22 cellular contexts compared by ENCODE assay signal in genomic region chr18:910247-910646, GRCh38. TPM values are rescaled to one million over a fixed set of nuclear protein-coding genes. Genes with fewer than 3 reads are reported as not detected.
DNase-seq lines count a peak whose midpoint lies in the region; ATAC-seq and TF ChIP-seq lines count a peak whose summit lies in the region.
"Had no signal": no experiment of that assay in that cellular context is flagged by ENCODE, and none has a peak within 500 bp of the region (broad histone marks: within the 10 kb centered on the region; RNA-seq: fewer than 3 reads in every experiment).

No MANE protein-coding gene starts in this region.

- H3K9me2 ChIP-seq in Loucy (replicated peaks; ENCODE audit: low read depth, low read length) (no peaks in the 10 kb centered on the region), MM.1S (replicated peaks; ENCODE audit: insufficient read depth, low read length) (no peaks in the 10 kb centered on the region)

- in situ Hi-C loops in GM13977 (cut with MboI; ENCODE audit: low pct_unique_long_range_greater_than_20kb, low sequenced_read_pairs, unreplicated experiment) = no loop called here

- no peaks in the 10 kb centered on the region for H3K36me3 ChIP-seq in Loucy (ENCODE audit: insufficient read depth, low read length)
- no peaks in the 10 kb centered on the region for H3K36me3 ChIP-seq in MM.1S (replicated peaks; ENCODE audit: insufficient read depth, low read length)
- H3K36me3 ChIP-seq: BLaER1 treated with 17β-estradiol and CSF1 and Interleukin-3, amounts not matched to agents 10 nM and 100 nM had no signal

- H3K27ac ChIP-seq in MM.1S (ENCODE audit: low read length) (no peak overlapping the region), substantia nigra (ENCODE audit: low read depth, low read length, poor library complexity, severe bottlenecking) (no peak overlapping the region)
- H3K27ac ChIP-seq: BLaER1 treated with 17β-estradiol and CSF1 and Interleukin-3, amounts not matched to agents 10 nM and 100 nM had no signal

- H3K9me3 ChIP-seq in Loucy (ENCODE audit: insufficient read depth, low read depth, low read length) (peaks cover 5% of the 10 kb centered on the region; the same call in 1 of the 2 replicates), MM.1S (replicated peaks; ENCODE audit: insufficient read depth, low read length) (no peaks in the 10 kb centered on the region)

- H4K20me1 ChIP-seq in Loucy (ENCODE audit: insufficient read depth, low read length, poor library complexity, severe bottlenecking) = no peaks in the 10 kb centered on the region
- no peaks in the 10 kb centered on the region for H4K20me1 ChIP-seq in MM.1S (ENCODE audit: insufficient read depth, low read length)
- H4K20me1 ChIP-seq: BLaER1 treated with 17β-estradiol and CSF1 and Interleukin-3, amounts not matched to agents 10 nM and 100 nM had no signal

- no peak for TF ChIP-seq CTCF in GM13977 (IDR thresholded peaks at IDR 0.05; ENCODE audit: extremely low read depth, insufficient read depth, missing control alignments)
- no peak for TF ChIP-seq CTCF in Loucy (conservative IDR thresholded peaks at IDR 0.05; ENCODE audit: low read length)
- TF ChIP-seq CTCF in endothelial cell (IDR thresholded peaks at IDR 0.05; ENCODE audit: unreplicated experiment) = no peak
- TF ChIP-seq CTCF in MM.1S (IDR thresholded peaks at IDR 0.05; ENCODE audit: low read length) = no peak

- ATAC-seq in HG02610 (IDR thresholded peaks at IDR 0.05; ENCODE audit: unreplicated experiment) = no peak
- ATAC-seq: Panc1, SK-N-SH treated with all-trans-retinoic acid at 6 μM for 48 hours had no signal

- no peaks in the 10 kb centered on the region for H3K79me2 ChIP-seq in Loucy (ENCODE audit: insufficient read depth, low read length)
- H3K79me2 ChIP-seq in MM.1S (ENCODE audit: low read length) = no peaks in the 10 kb centered on the region

- H3K27me3 Mint-ChIP-seq in endothelial cell (ENCODE audit: unreplicated experiment) = peaks cover 14% of the 10 kb centered on the region
- peaks cover 75% of the 10 kb centered on the region for H3K27me3 Mint-ChIP-seq in activated CD4-positive, alpha-beta T cell treated with anti-CD3 and anti-CD28 coated beads, Interleukin-2, amount 10 ng/mL, durations not matched to agents 7 days and 5 days

- CTCF ChIA-PET in activated CD4-positive, alpha-beta T cell treated with anti-CD3 and anti-CD28 coated beads, Interleukin-2, amount 10 ng/mL, durations not matched to agents 7 days and 5 days (lab: Charles Lee) = interaction anchor here (0.7 kb wide), 1 partner anchor 23 kb away, joined by 4 read pairs; no protein-coding TSS in a partner anchor

- peaks cover 37% of the 10 kb centered on the region for H3K4me1 Mint-ChIP-seq in endothelial cell (ENCODE audit: unreplicated experiment)
- peaks cover 13% of the 10 kb centered on the region for H3K4me1 Mint-ChIP-seq in activated CD4-positive, alpha-beta T cell treated with anti-CD3 and anti-CD28 coated beads, Interleukin-2, amount 10 ng/mL, durations not matched to agents 7 days and 5 days

- H3K9me3 Mint-ChIP-seq in endothelial cell (ENCODE audit: unreplicated experiment) = no peaks in the 10 kb centered on the region
- H3K9me3 Mint-ChIP-seq in activated CD4-positive, alpha-beta T cell treated with anti-CD3 and anti-CD28 coated beads, Interleukin-2, amount 10 ng/mL, durations not matched to agents 7 days and 5 days = no peaks in the 10 kb centered on the region

- POLR2A ChIA-PET in activated CD4-positive, alpha-beta T cell treated with anti-CD3 and anti-CD28 coated beads, Interleukin-2, amount 10 ng/mL, durations not matched to agents 7 days and 5 days (lab: Charles Lee) = no interaction called here

- H3K4me1 ChIP-seq in Loucy (ENCODE audit: insufficient read depth, low read length, poor library complexity, severe bottlenecking) (peaks cover 32% of the 10 kb centered on the region), MM.1S (ENCODE audit: low read length) (no peaks in the 10 kb centered on the region)

- H3F3A ChIP-seq in Loucy (ENCODE audit: low read depth) = no peaks in the 10 kb centered on the region
- no peaks in the 10 kb centered on the region for H3F3A ChIP-seq in MM.1S (ENCODE audit: insufficient read depth, low read length)

- peaks cover 14% of the 10 kb centered on the region for H3K36me3 Mint-ChIP-seq in endothelial cell (ENCODE audit: low read depth, unreplicated experiment)
- H3K36me3 Mint-ChIP-seq in activated CD4-positive, alpha-beta T cell treated with anti-CD3 and anti-CD28 coated beads, Interleukin-2, amount 10 ng/mL, durations not matched to agents 7 days and 5 days (ENCODE audit: low read depth) = no peaks in the 10 kb centered on the region
- H3K36me3 Mint-ChIP-seq: CD4-positive, alpha-beta memory T cell had no signal

- DNase-seq in GM13977 (ENCODE audit: low spot score) (peak; percentile 13), endothelial cell (ENCODE audit: low spot score) (no peak), MM.1S (no peak), substantia nigra (lab: John Stamatoyannopoulos, UW) (no peak)
- no peak for DNase-seq in activated CD4-positive, alpha-beta T cell treated with anti-CD3 and anti-CD28 coated beads, Interleukin-2, amount 10 ng/mL, durations not matched to agents 7 days and 5 days
- DNase-seq: CD4-positive, alpha-beta memory T cell; GF-D8; GOT3; IMR-90; Karpas-422; NCI-H1048; NCI-H1417 treated with DMSO at 0.1 percent for 48 hours; NCI-H2227 treated with DMSO at 0.1 percent for 48 hours; NCI-H510A; NK-92 treated with Interleukin-12 subunit alpha and Interleukin-12 subunit beta, amount 100 ng/mL, for 24 hours; SIG-M5 had no signal

- H2AFZ ChIP-seq in Loucy (ENCODE audit: low read length) (no peak overlapping the region), MM.1S (ENCODE audit: low read length) (no peak overlapping the region)

- H3K27ac Mint-ChIP-seq in endothelial cell (ENCODE audit: unreplicated experiment) = peak overlapping the region; percentile 98
- H3K27ac Mint-ChIP-seq in activated CD4-positive, alpha-beta T cell treated with anti-CD3 and anti-CD28 coated beads, Interleukin-2, amount 10 ng/mL, durations not matched to agents 7 days and 5 days = no peak overlapping the region
- H3K27ac Mint-ChIP-seq: CD4-positive, alpha-beta memory T cell had no signal

- H3K9ac ChIP-seq in Loucy (ENCODE audit: low read depth, low read length, poor library complexity, severe bottlenecking) (peak overlapping the region; percentile 46), MM.1S (ENCODE audit: low read length) (no peak overlapping the region)
- H3K9ac ChIP-seq: BLaER1 treated with 17β-estradiol and CSF1 and Interleukin-3, amounts not matched to agents 10 nM and 100 nM had no signal

- H3K4me3 Mint-ChIP-seq in endothelial cell (ENCODE audit: unreplicated experiment) = peak overlapping the region; percentile 61
- H3K4me3 Mint-ChIP-seq in activated CD4-positive, alpha-beta T cell treated with anti-CD3 and anti-CD28 coated beads, Interleukin-2, amount 10 ng/mL, durations not matched to agents 7 days and 5 days = no peak overlapping the region

- peak overlapping the region; percentile 69 for H3K4me2 ChIP-seq in Loucy (ENCODE audit: low read depth, low read length, poor library complexity, severe bottlenecking)
- H3K4me2 ChIP-seq in MM.1S (ENCODE audit: low read depth, low read length) = no peak overlapping the region

- H3K4me3 ChIP-seq in Loucy (ENCODE audit: low read length, poor library complexity, severe bottlenecking) (peak overlapping the region; percentile 46), MM.1S (ENCODE audit: low read length) (no peak overlapping the region)
- H3K4me3 ChIP-seq: BLaER1 treated with 17β-estradiol and CSF1 and Interleukin-3, amounts not matched to agents 10 nM and 100 nM had no signal

- H3K27me3 ChIP-seq in Loucy (ENCODE audit: insufficient read depth, low read length, poor library complexity, severe bottlenecking) (no peaks in the 10 kb centered on the region), MM.1S (replicated peaks; ENCODE audit: insufficient read depth, low read length) (no peaks in the 10 kb centered on the region)
- H3K27me3 ChIP-seq: BLaER1 treated with 17β-estradiol and CSF1 and Interleukin-3, amounts not matched to agents 10 nM and 100 nM had no signal

RNA-seq across cellular contexts. Expression of gene ADCYAP1, which starts 5.6 kb away (rescaled TPM):
- total RNA-seq in endothelial cell (ENCODE audit: unreplicated experiment) = 18.5 TPM
- total RNA-seq in activated CD4-positive, alpha-beta T cell treated with anti-CD3 and anti-CD28 coated beads, Interleukin-2, amount 10 ng/mL, durations not matched to agents 7 days and 5 days = not detected
- total RNA-seq: CD4-positive, alpha-beta memory T cell; IMR-90; MCF 10A had no signal

Comparison
In these comparisons a context has a peak if more than half of its experiments do, and no peak if none do; other contexts are left out.
1. RNA of gene ADCYAP1, which starts 5.6 kb away (total RNA-seq): 18.5 TPM in endothelial cell (single experiment); not detected in activated CD4-positive, alpha-beta T cell treated with anti-CD3 and anti-CD28 coated beads, Interleukin-2, amount 10 ng/mL, durations not matched to agents 7 days and 5 days; every median in the first group is over 10 times any median in the second.